In the genomic region with DNA sequence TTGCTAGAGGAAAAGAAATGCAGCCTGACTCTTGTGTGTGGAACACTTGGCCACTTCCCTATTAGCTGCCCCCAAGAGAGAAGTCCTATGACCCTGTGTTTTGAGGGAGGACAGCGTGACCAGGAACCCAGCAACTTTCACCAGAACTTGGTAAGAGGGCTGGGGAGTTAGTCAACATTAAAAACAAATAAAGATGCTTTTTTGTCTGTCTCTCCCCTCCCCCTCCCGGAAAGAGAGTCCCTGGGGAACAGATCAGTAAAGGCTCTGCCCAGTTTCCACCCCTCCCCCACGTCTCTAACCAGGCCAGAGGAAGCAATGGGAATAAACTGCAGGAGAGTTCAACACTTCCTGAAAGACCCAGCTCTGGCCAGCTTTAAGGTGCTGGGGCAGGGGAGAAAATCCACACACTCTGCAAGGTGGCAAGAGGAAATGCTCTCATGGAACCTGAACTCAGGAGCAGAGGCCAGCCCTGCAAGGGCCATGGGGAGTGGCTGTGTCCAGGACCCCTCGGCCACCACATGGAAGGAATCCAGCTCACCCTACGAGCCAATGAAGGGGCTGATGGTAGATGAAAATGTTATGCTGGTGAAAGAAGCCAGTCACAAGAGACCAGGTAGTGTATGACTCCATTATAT, we compare ENCODE assay signal across 11 cellular contexts. TPM values are rescaled to one million over a fixed set of nuclear protein-coding genes. Genes with fewer than 3 reads are reported as not detected.
DNase-seq lines count a peak whose midpoint lies in the region; ATAC-seq and TF ChIP-seq lines count a peak whose summit lies in the region.
"Had no signal": no experiment of that assay in that cellular context is flagged by ENCODE, and none has a peak within 500 bp of the region (broad histone marks: within the 10 kb centered on the region; RNA-seq: fewer than 3 reads in every experiment).

No MANE protein-coding gene starts in this region.

- peak; percentile 23 to 53 for TF ChIP-seq RAD21 in liver (IDR thresholded peaks at IDR 0.05)

- no peaks in the 10 kb centered on the region for H3K36me3 ChIP-seq in HUES6 (ENCODE audit: control insufficient read depth, insufficient read depth, low read length)
- H3K36me3 ChIP-seq in colonic mucosa, result no peaks in the 10 kb centered on the region
- H3K36me3 ChIP-seq in liver (ENCODE audit: control insufficient read depth in 4 of 4, insufficient read depth in 3 of 4, low read depth in 1 of 4, low read length in 3 of 4), result no peaks in the 10 kb centered on the region
- no peaks in the 10 kb centered on the region for H3K36me3 ChIP-seq in testis (ENCODE audit: low read depth, missing control alignments)

- intact Hi-C loops in colonic mucosa (cut with DNase I) (no loop called here), testis (cut with DNase I; ENCODE audit: low total_unique reads) (no loop called here)

- peak overlapping the region; percentile 51; the same call in 1 of the 2 replicates for H3K27ac ChIP-seq in HUES6 (ENCODE audit: low read depth, low read length)
- peak overlapping the region; percentile 81 for H3K27ac ChIP-seq in colonic mucosa
- H3K27ac ChIP-seq in liver (ENCODE audit: low read depth in 1 of 2, low read length in 2 of 2), result peak overlapping the region; percentile 37 to 65
- peak overlapping the region in 1 of 2 donors; percentile 61 for H3K27ac ChIP-seq in testis

- DNase-seq in colonic mucosa (peak; percentile 93), testis (peak; percentile 74), NCI-H2227 treated with DMSO at 0.1 percent for 48 hours (lab: John Stamatoyannopoulos, UW) (no peak), NCI-H128 (lab: John Stamatoyannopoulos, UW; ENCODE audit: unreplicated experiment) (no peak)
- no peak for DNase-seq in effector CD8-positive, alpha-beta T cell (lab: John Stamatoyannopoulos, UW)
- DNase-seq: activated naive CD8-positive, alpha-beta T cell treated with anti-CD3 and anti-CD28 coated beads, Interleukin-2, amount 10 ng/mL, durations not matched to agents 7 days and 5 days; HFFc6; stimulated activated CD4-positive, alpha-beta T cell treated with anti-CD3 and anti-CD28 coated beads, Interleukin-4, amount 100 ng/mL, for 1 hour had no signal

- H3K9ac ChIP-seq in HUES6 (ENCODE audit: low read length) (peak overlapping the region; percentile 36), colonic mucosa (ENCODE audit: low read depth in 2 of 2, low read length in 2 of 2) (peak overlapping the region in 1 of 2 donors; percentile 79), liver (ENCODE audit: low read depth in 1 of 2, low read length in 2 of 2) (no peak overlapping the region)

- H3K27me3 ChIP-seq in HUES6 (ENCODE audit: control insufficient read depth, insufficient read depth, low read length), result no peaks in the 10 kb centered on the region
- H3K27me3 ChIP-seq in colonic mucosa, result no peaks in the 10 kb centered on the region
- no peaks in the 10 kb centered on the region for H3K27me3 ChIP-seq in liver (ENCODE audit: control insufficient read depth in 4 of 4, insufficient read depth in 4 of 4, low read length in 3 of 4)
- no peaks in the 10 kb centered on the region for H3K27me3 ChIP-seq in testis

- peaks cover 5% of the 10 kb centered on the region; the same call in 1 of the 2 replicates for H3K9me3 ChIP-seq in HUES6 (ENCODE audit: control insufficient read depth, insufficient read depth, low read depth, low read length)
- H3K9me3 ChIP-seq in colonic mucosa, result no peaks in the 10 kb centered on the region
- no peaks in the 10 kb centered on the region for H3K9me3 ChIP-seq in liver (ENCODE audit: control insufficient read depth in 4 of 4, low read length in 3 of 4)
- H3K9me3 ChIP-seq in testis, result no peaks in the 10 kb centered on the region

- no peak for TF ChIP-seq POLR2A in testis (IDR thresholded peaks at IDR 0.05)

- no peak for ATAC-seq in GM21360 (IDR thresholded peaks at IDR 0.05; ENCODE audit: unreplicated experiment)

- H3K4me3 ChIP-seq in HUES6 (ENCODE audit: low read depth, low read length) (peak overlapping the region; percentile 28; the same call in 1 of the 2 replicates), colonic mucosa (no peak overlapping the region), liver (ENCODE audit: low read depth in 1 of 3, low read length in 3 of 3) (no peak overlapping the region), testis (no peak overlapping the region)

- peaks cover 61% of the 10 kb centered on the region for H3K4me1 ChIP-seq in HUES6 (ENCODE audit: control insufficient read depth, insufficient read depth, low read length)
- peaks cover 31% of the 10 kb centered on the region for H3K4me1 ChIP-seq in colonic mucosa
- peaks cover 10 to 25% (median 19%) of the 10 kb centered on the region in 4 donors for H3K4me1 ChIP-seq in liver (ENCODE audit: control insufficient read depth in 4 of 4, insufficient read depth in 4 of 4, low read length in 3 of 4)
- peaks cover 29% of the 10 kb centered on the region for H3K4me1 ChIP-seq in testis

- TF ChIP-seq CTCF in colonic mucosa (IDR thresholded peaks at IDR 0.05) (no peak), liver (IDR thresholded peaks at IDR 0.05; ENCODE audit: low read depth, low read length, missing input control) (no peak), testis (IDR thresholded peaks at IDR 0.05) (no peak)

- 38% methylated on average over 5 of the region's 5 CpGs for WGBS in liver
- 38 to 44% methylated on average over 5 of the region's 5 CpGs for WGBS in testis, 2 donors

TF ChIP-seq in liver, 16 proteins besides CTCF, POLR2A, EP300 and RAD21:
- TF ChIP-seq FOXA1 (IDR thresholded peaks at IDR 0.05) (no peak), FOXA2 (IDR thresholded peaks at IDR 0.05) (no peak), REST (IDR thresholded peaks at IDR 0.05) (no peak), EGR1 (IDR thresholded peaks at IDR 0.05; ENCODE audit: low read depth in 2 of 2) (peak in 1 of 2 donors; percentile 64), GABPA (IDR thresholded peaks at IDR 0.05 in 1 of 2, conservative IDR thresholded peaks at IDR 0.05 in 1 of 2) (no peak), JUND (IDR thresholded peaks at IDR 0.05) (peak in 1 of 2 donors; percentile 29), YY1 (IDR thresholded peaks at IDR 0.05) (peak; percentile 47), RXRA (IDR thresholded peaks at IDR 0.05) (peak; percentile 45 to 69), MAX (IDR thresholded peaks at IDR 0.05) (peak; percentile 87), SP1 (IDR thresholded peaks at IDR 0.05) (peak; percentile 67), TAF1 (conservative IDR thresholded peaks at IDR 0.05) (no peak), ATF3 (IDR thresholded peaks at IDR 0.05) (peak; percentile 32), HNF4A (conservative IDR thresholded peaks at IDR 0.05) (peak; percentile 23 to 54), HNF4G (IDR thresholded peaks at IDR 0.05) (no peak), NR2F2 (IDR thresholded peaks at IDR 0.05) (peak; percentile 56)
- TF ChIP-seq, protein P1, sequence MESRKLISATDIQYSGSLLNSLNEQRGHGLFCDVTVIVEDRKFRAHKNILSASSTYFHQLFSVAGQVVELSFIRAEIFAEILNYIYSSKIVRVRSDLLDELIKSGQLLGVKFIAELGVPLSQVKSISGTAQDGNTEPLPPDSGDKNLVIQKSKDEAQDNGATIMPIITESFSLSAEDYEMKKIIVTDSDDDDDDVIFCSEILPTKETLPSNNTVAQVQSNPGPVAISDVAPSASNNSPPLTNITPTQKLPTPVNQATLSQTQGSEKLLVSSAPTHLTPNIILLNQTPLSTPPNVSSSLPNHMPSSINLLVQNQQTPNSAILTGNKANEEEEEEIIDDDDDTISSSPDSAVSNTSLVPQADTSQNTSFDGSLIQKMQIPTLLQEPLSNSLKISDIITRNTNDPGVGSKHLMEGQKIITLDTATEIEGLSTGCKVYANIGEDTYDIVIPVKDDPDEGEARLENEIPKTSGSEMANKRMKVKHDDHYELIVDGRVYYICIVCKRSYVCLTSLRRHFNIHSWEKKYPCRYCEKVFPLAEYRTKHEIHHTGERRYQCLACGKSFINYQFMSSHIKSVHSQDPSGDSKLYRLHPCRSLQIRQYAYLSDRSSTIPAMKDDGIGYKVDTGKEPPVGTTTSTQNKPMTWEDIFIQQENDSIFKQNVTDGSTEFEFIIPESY (IDR thresholded peaks at IDR 0.05), result no peak

RNA-seq across cellular contexts. Expression of gene SH3PXD2A, which starts 21.5 kb away (rescaled TPM):
- total RNA-seq in colonic mucosa (10 to 100 TPM; 37.5 to 40.8 TPM), liver (1 to 10 TPM; 4.5 to 5.5 TPM), testis (10 to 100 TPM; 10.8 to 12.0 TPM)
- polyA plus RNA-seq in liver (1 to 10 TPM in 1 of 2 donors, under 1 TPM in 1; 0.82 to 3.3 TPM), testis (ENCODE audit: insufficient read depth, low read depth, low replicate concordance) (12.1 TPM)

Comparison
In these comparisons a context has a peak if more than half of its experiments do, and no peak if none do; other contexts are left out.
1. DNase-seq: peak in colonic mucosa (single experiment) and testis (single experiment); none in NCI-H2227 treated with DMSO at 0.1 percent for 48 hours (single experiment), effector CD8-positive, alpha-beta T cell (single experiment) and NCI-H128 (single experiment).